In genomic region chr1:243236604-243237252, GRCh38 we compare ENCODE assay signal across 12 cellular contexts. TPM values are rescaled to one million over a fixed set of nuclear protein-coding genes. Genes with fewer than 3 reads are reported as not detected.
DNase-seq lines count a peak whose midpoint lies in the region; ATAC-seq, FAIRE-seq and TF ChIP-seq lines count a peak whose summit lies in the region.
"Had no signal": no experiment of that assay in that cellular context is flagged by ENCODE, and none has a peak within 500 bp of the region (broad histone marks: within the 10 kb centered on the region; RNA-seq: fewer than 3 reads in every experiment).

No MANE protein-coding gene starts in this region.

- H3K4me3 ChIP-seq in SK-N-MC = no peak overlapping the region
- no peak overlapping the region for H3K4me3 ChIP-seq in skeletal muscle satellite cell (ENCODE audit: low read length)
- no peak overlapping the region for H3K4me3 ChIP-seq in pancreas
- H3K4me3 ChIP-seq in BE2C (ENCODE audit: low read depth, low read length) = no peak overlapping the region
- H3K4me3 ChIP-seq in PC-3 (ENCODE audit: low read length) = no peak overlapping the region

- DNase-seq in SK-N-MC (ENCODE audit: low read depth, low spot score) (no peak), pancreas (no peak), BE2C (no peak), PC-3 (no peak), AML-193 (lab: John Stamatoyannopoulos, UW) (no peak)
- DNase-seq: activated CD8-positive, alpha-beta T cell treated with anti-CD3 and anti-CD28 coated beads, Interleukin-2, amount 10 ng/mL, durations not matched to agents 7 days and 5 days; NCI-H187; occipital lobe had no signal

- TF ChIP-seq CTCF in pancreas (IDR thresholded peaks at IDR 0.05) (no peak), BE2C (IDR thresholded peaks at IDR 0.05; ENCODE audit: low read depth, low read length) (no peak), PC-3 (conservative IDR thresholded peaks at IDR 0.05; ENCODE audit: low read depth, low read length) (no peak)

- intact Hi-C loops in pancreas (cut with DNase I) = no loop called here
- intact Hi-C loops in PC-3 (cut with micrococcal nuclease) = no loop called here

- no peak for FAIRE-seq in pancreas (lab: Jason Lieb, UNC)

- 81% methylated on average over 4 of the region's 4 CpGs for WGBS in pancreas, 2 donors

- peak overlapping the region; percentile 10; the same call in 1 of the 2 replicates for H3K27ac ChIP-seq in SK-N-MC
- H3K27ac ChIP-seq in pancreas = no peak overlapping the region
- H3K27ac ChIP-seq in PC-3 (ENCODE audit: low read length) = no peak overlapping the region
- H3K27ac ChIP-seq: epithelial cell of prostate had no signal

- no peaks in the 10 kb centered on the region for H3K9me2 ChIP-seq in PC-3 (replicated peaks; ENCODE audit: low read length)

- no peaks in the 10 kb centered on the region for H3K27me3 ChIP-seq in skeletal muscle satellite cell (ENCODE audit: control insufficient read depth, insufficient read depth, low read length)
- H3K27me3 ChIP-seq in pancreas = no peaks in the 10 kb centered on the region
- H3K27me3 ChIP-seq in BE2C = no peaks in the 10 kb centered on the region
- H3K27me3 ChIP-seq in PC-3 (ENCODE audit: low read length) = no peaks in the 10 kb centered on the region

- BruUV-seq in PC-3 (replicated peaks; lab: Mats Ljungman, UMichigan) = no TSS peak

- ATAC-seq in GM19351 (IDR thresholded peaks at IDR 0.05; ENCODE audit: unreplicated experiment) (peak; percentile 87), HG02852 (IDR thresholded peaks at IDR 0.05; ENCODE audit: unreplicated experiment) (peak; percentile 61), pancreas (no peak), PC-3 (no peak)
- ATAC-seq: activated CD8-positive, alpha-beta T cell treated with anti-CD3 and anti-CD28 coated beads, Interleukin-2, amount 10 ng/mL, durations not matched to agents 7 days and 5 days had no signal

- CTCF ChIA-PET in PC-3 (lab: Charles Lee) = no interaction called here

- no peak overlapping the region for H3K9ac ChIP-seq in SK-N-MC (ENCODE audit: insufficient read length)
- no peak overlapping the region for H3K9ac ChIP-seq in skeletal muscle satellite cell (ENCODE audit: low read depth, low read length)
- H3K9ac ChIP-seq in PC-3 (ENCODE audit: low read length) = no peak overlapping the region

- 0 out of 2 replicates have a peak, but pooled peaks cover 7% of the 10 kb centered on the region for H4K20me1 ChIP-seq in PC-3 (ENCODE audit: low read length)

- peaks cover 90% of the 10 kb centered on the region for H3K79me2 ChIP-seq in PC-3 (ENCODE audit: low read length)

- no peak overlapping the region for H2AFZ ChIP-seq in PC-3 (ENCODE audit: low read length)

- peaks cover 3% of the 10 kb centered on the region for H3K9me3 ChIP-seq in SK-N-MC (ENCODE audit: low read depth, low read length)
- no peaks in the 10 kb centered on the region for H3K9me3 ChIP-seq in skeletal muscle satellite cell (replicated peaks; ENCODE audit: low read length)
- no peaks in the 10 kb centered on the region for H3K9me3 ChIP-seq in pancreas
- H3K9me3 ChIP-seq in BE2C = no peaks in the 10 kb centered on the region
- 0 out of 2 replicates have a peak, but pooled peaks cover 6% of the 10 kb centered on the region for H3K9me3 ChIP-seq in PC-3 (ENCODE audit: low read length)

- H3K4me1 ChIP-seq in skeletal muscle satellite cell (ENCODE audit: control insufficient read depth, insufficient read depth, low read length) (peaks cover 26% of the 10 kb centered on the region), pancreas (no peaks in the 10 kb centered on the region), BE2C (no peaks in the 10 kb centered on the region), PC-3 (ENCODE audit: insufficient read depth, low read length) (no peaks in the 10 kb centered on the region)

- peaks cover 80% of the 10 kb centered on the region for H3K36me3 ChIP-seq in SK-N-MC (ENCODE audit: insufficient read depth, low read length)
- H3K36me3 ChIP-seq in skeletal muscle satellite cell (ENCODE audit: insufficient read depth, low read length) = peaks cover 16% of the 10 kb centered on the region
- no peaks in the 10 kb centered on the region for H3K36me3 ChIP-seq in pancreas
- peaks cover 7% of the 10 kb centered on the region for H3K36me3 ChIP-seq in BE2C
- peaks cover 20% of the 10 kb centered on the region for H3K36me3 ChIP-seq in PC-3 (ENCODE audit: low read depth, low read length)

- peak overlapping the region; percentile 1 for H3K4me2 ChIP-seq in skeletal muscle satellite cell (ENCODE audit: low read length)
- no peak overlapping the region for H3K4me2 ChIP-seq in PC-3 (ENCODE audit: low read length)

- no peaks in the 10 kb centered on the region for H3F3A ChIP-seq in PC-3 (ENCODE audit: low read length, unreplicated experiment)

- POLR2A ChIA-PET in PC-3 (lab: Charles Lee; ENCODE audit: unreplicated experiment) = no interaction called here

RNA-seq across cellular contexts. Expression of gene CEP170, which starts 18.4 kb away (rescaled TPM):
- total RNA-seq in skeletal muscle satellite cell (2012; rRNA removed) = 105 and 122 TPM in 2 replicates
- 10 to 100 TPM in 2 of 6 donors, 1 to 10 TPM in 4; 5.0 to 27.4 (median 7.7) TPM for total RNA-seq in pancreas
- 1 to 10 TPM; 5.0 to 5.8 TPM for polyA plus RNA-seq in pancreas
- 89.3 TPM for polyA plus RNA-seq in BE2C (2012; ENCODE audit: insufficient read depth, insufficient read length, low read depth)
- total RNA-seq in PC-3 (2014; rRNA removed) = 65.3 and 78.9 TPM in 2 replicates

RNA-seq across cellular contexts. Expression of gene SDCCAG8, which starts 19.1 kb away (rescaled TPM):
- total RNA-seq in skeletal muscle satellite cell (2012; rRNA removed) = 40.2 and 43.9 TPM in 2 replicates
- total RNA-seq in pancreas (10 to 100 TPM; 24.3 to 37.1 (median 28.2) TPM), PC-3 (2014; rRNA removed) (99.3 and 194 TPM in 2 replicates)
- polyA plus RNA-seq in pancreas = 10 to 100 TPM; 29.4 to 33.4 TPM
- polyA plus RNA-seq in BE2C (2012; ENCODE audit: insufficient read depth, insufficient read length, low read depth) = 25.6 TPM

Comparison
In these comparisons a context has a peak if more than half of its experiments do, and no peak if none do; other contexts are left out.
1. ATAC-seq: peak in GM19351 (single experiment) and HG02852 (single experiment); none in pancreas (0 of 4) and PC-3 (single experiment).